ENCODE assay signal across 8 cellular contexts in the genomic region with DNA sequence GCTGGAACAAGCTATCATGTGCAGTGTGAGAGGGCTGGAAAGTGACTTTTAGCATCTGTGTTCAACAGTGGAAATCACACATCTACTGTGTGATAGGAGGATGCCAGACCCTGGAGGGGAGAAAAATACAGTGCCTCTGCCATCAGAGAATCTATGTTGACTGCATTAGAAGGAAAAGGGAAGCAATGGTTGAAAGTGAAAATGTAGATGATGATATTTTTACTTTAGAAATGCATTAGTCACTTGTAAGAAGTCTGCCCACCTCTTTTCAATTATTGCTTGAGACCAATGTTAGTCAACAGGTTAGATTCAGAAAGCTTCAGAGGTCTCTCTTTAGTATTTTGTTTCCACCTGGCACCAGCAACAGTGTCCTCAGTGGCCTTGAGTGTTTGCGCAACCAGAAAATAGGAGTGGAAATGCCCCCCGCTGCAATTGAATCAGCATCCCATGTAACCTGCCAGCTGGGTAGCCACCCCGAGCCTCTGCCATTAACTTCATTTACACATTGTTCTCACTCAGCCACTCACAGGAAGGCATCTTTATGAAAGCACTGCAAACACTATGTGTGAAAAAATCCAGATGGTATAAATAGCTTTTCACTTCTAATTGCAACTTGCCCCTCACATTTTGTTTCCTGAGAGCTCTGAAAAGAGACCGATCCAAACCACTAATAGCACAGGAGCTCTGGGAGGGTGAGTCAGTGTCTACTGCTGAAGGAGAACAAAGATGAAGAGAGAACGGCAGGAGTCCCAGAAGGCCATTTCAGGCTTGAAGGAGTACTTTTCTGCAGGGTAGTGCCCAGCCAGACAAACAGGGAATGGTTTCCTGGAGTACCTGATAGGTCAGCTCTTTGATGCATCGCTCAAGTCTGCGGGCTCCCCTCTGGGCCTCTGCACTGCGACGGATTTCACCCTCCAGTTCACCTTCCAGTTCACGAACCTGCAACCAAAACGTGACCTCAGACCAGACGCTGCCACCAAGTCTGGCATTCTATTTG.
DNase-seq lines count a peak whose midpoint lies in the region; ATAC-seq, FAIRE-seq and TF ChIP-seq lines count a peak whose summit lies in the region.

No MANE protein-coding gene starts in this region.

- TF ChIP-seq CTCF in WERI-Rb-1 (IDR thresholded peaks at IDR 0.05; ENCODE audit: low read depth, low read length): no peak

- no peaks in the 10 kb centered on the region for H3K36me3 ChIP-seq in WERI-Rb-1

- H3K27ac ChIP-seq in WERI-Rb-1: no peak overlapping the region

- H3K9me3 ChIP-seq in WERI-Rb-1 (ENCODE audit: severe bottlenecking): no peaks in the 10 kb centered on the region

- peak; percentile 65 for ATAC-seq in GM21423 (IDR thresholded peaks at IDR 0.05; ENCODE audit: unreplicated experiment)
- ATAC-seq in HG03521 (IDR thresholded peaks at IDR 0.05; ENCODE audit: unreplicated experiment): peak; percentile 49
- no peak for ATAC-seq in left cardiac atrium

- DNase-seq in GM12891 (ENCODE audit: insufficient read length, low spot score) (no peak), left cardiac atrium (no peak), WERI-Rb-1 (no peak)
- DNase-seq in activated T-cell treated with anti-CD3 and anti-CD28 coated beads, Interleukin-2, amount 50 U/mL, for 48 hours: peak; percentile 44 to 50
- no peak for DNase-seq in central memory CD4-positive, alpha-beta T cell
- no peak for DNase-seq in activated CD4-positive, CD25-positive, alpha-beta regulatory T cell treated with anti-CD3 and anti-CD28 coated beads, Interleukin-2, amount 50 U/mL, for 72 hours

- no peak for TF ChIP-seq POLR2A in GM12891 (IDR thresholded peaks at IDR 0.05; ENCODE audit: low read depth, low read length)

- no peaks in the 10 kb centered on the region for H3K27me3 ChIP-seq in WERI-Rb-1 (ENCODE audit: insufficient read depth, low read depth, severe bottlenecking)

- no peak for FAIRE-seq in GM12891 (lab: Jason Lieb, UNC)

- no peak overlapping the region for H3K4me3 ChIP-seq in WERI-Rb-1 (ENCODE audit: low read depth, low read length)

- intact Hi-C loops in left cardiac atrium (cut with DNase I): no loop called here

TF ChIP-seq in GM12891, 5 proteins besides CTCF, POLR2A, EP300 and RAD21:
- peak; percentile 41; the same call in 1 of the 2 replicates for TF ChIP-seq SPI1 (IDR thresholded peaks at IDR 0.05; ENCODE audit: low read depth, low read length)
- TF ChIP-seq PAX5 (IDR thresholded peaks at IDR 0.05; ENCODE audit: insufficient read depth, low read length, severe bottlenecking): no peak
TF ChIP-seq in GM12891: peak in this region for 1.

Comparison
In these comparisons a context has a peak if more than half of its experiments do, and no peak if none do; other contexts are left out.
1. DNase-seq: peak in activated T-cell treated with anti-CD3 and anti-CD28 coated beads, Interleukin-2, amount 50 U/mL, for 48 hours (2 of 2); none in GM12891 (single experiment), left cardiac atrium (single experiment), central memory CD4-positive, alpha-beta T cell (single experiment), WERI-Rb-1 (single experiment) and activated CD4-positive, CD25-positive, alpha-beta regulatory T cell treated with anti-CD3 and anti-CD28 coated beads, Interleukin-2, amount 50 U/mL, for 72 hours (single experiment).
2. ATAC-seq: peak in GM21423 (single experiment) and HG03521 (single experiment); none in left cardiac atrium (0 of 2).